Comparison of ENCODE assay signal across 8 cellular contexts in genomic region chr19:19361075-19361594, GRCh38. TPM values are rescaled to one million over a fixed set of nuclear protein-coding genes. Genes with fewer than 3 reads are reported as not detected.
A peak's percentile ranks its signal among the peaks of the same experiment; 100 is the strongest.
DNase-seq lines count a peak whose midpoint lies in the region; TF ChIP-seq lines count a peak whose summit lies in the region.

No MANE protein-coding gene starts in this region.

- peak overlapping the region in 2 of 4 donors; percentile 10 to 26 for H3K27ac ChIP-seq in esophagus squamous epithelium

- H3K27me3 ChIP-seq in BE2C (no peaks in the 10 kb centered on the region), esophagus squamous epithelium (no peaks in the 10 kb centered on the region)

- H3K9me3 Mint-ChIP-seq in nephron progenitor cell: no peaks in the 10 kb centered on the region

- peaks cover 13% of the 10 kb centered on the region for H3K4me1 Mint-ChIP-seq in nephron progenitor cell

- 5 to 6% methylated on average over 11 to 14 of the region's 14 CpGs for WGBS in esophagus squamous epithelium, 2 donors

- TF ChIP-seq CTCF in BE2C (IDR thresholded peaks at IDR 0.05; ENCODE audit: low read depth, low read length) (peak; percentile 82), esophagus squamous epithelium (IDR thresholded peaks at IDR 0.05) (peak; percentile 79 to 93 (median 86)), nephron progenitor cell (IDR thresholded peaks at IDR 0.05) (peak; percentile 68)

- TF ChIP-seq POLR2A in esophagus squamous epithelium (IDR thresholded peaks at IDR 0.05): no peak

- peak; percentile 50 for TF ChIP-seq RAD21 in Ishikawa (IDR thresholded peaks at IDR 0.05; ENCODE audit: low read depth)

- peaks cover 5% of the 10 kb centered on the region for H3K27me3 Mint-ChIP-seq in nephron progenitor cell (ENCODE audit: low read depth, poor library complexity)

- H3K9me3 ChIP-seq in BE2C: no peaks in the 10 kb centered on the region
- H3K9me3 ChIP-seq in esophagus squamous epithelium: no peaks in the 10 kb centered on the region

- intact Hi-C loops in esophagus squamous epithelium (cut with DNase I): no loop called here

- TF ChIP-seq EP300 in Ishikawa (IDR thresholded peaks at IDR 0.05; ENCODE audit: borderline replicate concordance): no peak

- H3K4me3 Mint-ChIP-seq in nephron progenitor cell: no peak overlapping the region

- H3K27ac Mint-ChIP-seq in nephron progenitor cell: no peak overlapping the region

- H3K4me1 ChIP-seq in BE2C: no peaks in the 10 kb centered on the region
- H3K4me1 ChIP-seq in esophagus squamous epithelium: peaks cover 3 to 31% (median 15%) of the 10 kb centered on the region in 3 donors

- H3K36me3 Mint-ChIP-seq in nephron progenitor cell (ENCODE audit: low read depth): peaks cover 11% of the 10 kb centered on the region

- H3K4me3 ChIP-seq in BE2C (ENCODE audit: low read depth, low read length) (no peak overlapping the region), esophagus squamous epithelium (no peak overlapping the region)

- DNase-seq in BE2C (peak; percentile 88), GM19238 (ENCODE audit: insufficient read length, low spot score) (peak; percentile 56), OCI-M1 (lab: John Stamatoyannopoulos, UW) (peak; percentile 91), activated T-cell treated with anti-CD3 and anti-CD28 coated beads for 48 hours (ENCODE audit: low read depth) (peak; percentile 70), esophagus squamous epithelium (lab: John Stamatoyannopoulos, UW) (no peak), nephron progenitor cell (peak; percentile 77)
- peak; percentile 16 to 67 (median 43) for DNase-seq in stimulated activated naive CD4-positive, alpha-beta T cell (lab: John Stamatoyannopoulos, UW)

- H3K36me3 ChIP-seq in BE2C (peaks cover 10% of the 10 kb centered on the region), esophagus squamous epithelium (peaks cover 9 to 33% (median 16%) of the 10 kb centered on the region in 3 donors)

TF ChIP-seq in Ishikawa, 13 proteins besides CTCF, POLR2A, EP300 and RAD21:
- TF ChIP-seq, protein P1, sequence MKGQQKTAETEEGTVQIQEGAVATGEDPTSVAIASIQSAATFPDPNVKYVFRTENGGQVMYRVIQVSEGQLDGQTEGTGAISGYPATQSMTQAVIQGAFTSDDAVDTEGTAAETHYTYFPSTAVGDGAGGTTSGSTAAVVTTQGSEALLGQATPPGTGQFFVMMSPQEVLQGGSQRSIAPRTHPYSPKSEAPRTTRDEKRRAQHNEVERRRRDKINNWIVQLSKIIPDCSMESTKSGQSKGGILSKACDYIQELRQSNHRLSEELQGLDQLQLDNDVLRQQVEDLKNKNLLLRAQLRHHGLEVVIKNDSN (IDR thresholded peaks at IDR 0.05): peak; percentile 69
- TF ChIP-seq MAX (IDR thresholded peaks at IDR 0.05) (peak; percentile 90), YY1 (IDR thresholded peaks at IDR 0.05; ENCODE audit: low read depth) (no peak)

RNA-seq across cellular contexts. Expression of gene MAU2, which starts 40.5 kb away (rescaled TPM):
- 97.4 TPM for polyA plus RNA-seq in BE2C (2012; ENCODE audit: insufficient read depth, insufficient read length, low read depth)
- 10 to 100 TPM; 35.4 to 53.2 (median 39.1) TPM for total RNA-seq in esophagus squamous epithelium

RNA-seq across cellular contexts. Expression of gene SUGP1, which starts 40.8 kb away (rescaled TPM):
- 91.6 TPM for polyA plus RNA-seq in BE2C (2012; ENCODE audit: insufficient read depth, insufficient read length, low read depth)
- 10 to 100 TPM; 31.0 to 47.4 (median 32.3) TPM for total RNA-seq in esophagus squamous epithelium

RNA-seq across cellular contexts. Expression of gene GATAD2A, which starts 44.3 kb away (rescaled TPM):
- polyA plus RNA-seq in BE2C (2012; ENCODE audit: insufficient read depth, insufficient read length, low read depth): 76.3 TPM
- 10 to 100 TPM; 39.7 to 81.4 (median 41.6) TPM for total RNA-seq in esophagus squamous epithelium
